In genomic region chr1:37294096-37294495, GRCh38 we compare ENCODE assay signal across 30 cellular contexts.
"Had no signal": no experiment of that assay in that cellular context is flagged by ENCODE, and none has a peak within 500 bp of the region (broad histone marks: within the 10 kb centered on the region; RNA-seq: fewer than 3 reads in every experiment).

No MANE protein-coding gene starts in this region.

- H3K4me3 Mint-ChIP-seq: activated CD4-positive, alpha-beta T cell treated with anti-CD3 and anti-CD28 coated beads for 36 hours; activated CD4-positive, alpha-beta T cell treated with anti-CD3 and anti-CD28 coated beads, Interleukin-2, amount 10 ng/mL, durations not matched to agents 7 days and 5 days; activated CD8-positive, alpha-beta T cell treated with anti-CD3 and anti-CD28 coated beads, Interleukin-2, amount 10 ng/mL, durations not matched to agents 7 days and 5 days; activated naive CD4-positive, alpha-beta T cell treated with anti-CD3 and anti-CD28 coated beads for 36 hours; activated T-cell treated with anti-CD3 and anti-CD28 coated beads, Interleukin-2, amount 50 U/mL, for 24 hours; T-helper 1 cell treated with Interleukin-12 subunit alpha and Interleukin-12 subunit beta and Interleukin-4 antibody, amounts not matched to agents 30 μg/mL and 1 μg/mL, for 36 hours; T-helper 2 cell treated with Interferon-gamma antibody and Interleukin-4, amounts not matched to agents 5 μg/mL and 100 μg/mL, for 36 hours; WTC11 had no signal

- H3K36me3 ChIP-seq: adrenal gland, brain microvascular endothelial cell, Peyer's patch, SJSA1 had no signal

- H3K27ac ChIP-seq: adrenal gland, brain microvascular endothelial cell, KMS-11, SJSA1 had no signal

- DNase-seq: activated CD4-positive, alpha-beta T cell treated with anti-CD3 and anti-CD28 coated beads for 36 hours; activated CD4-positive, alpha-beta T cell treated with anti-CD3 and anti-CD28 coated beads, Interleukin-2, amount 10 ng/mL, durations not matched to agents 7 days and 5 days; activated CD4-positive, alpha-beta T cell treated with anti-CD3 and anti-CD28 coated beads, Interleukin-2, amount 50 U/mL, for 48 hours; activated CD8-positive, alpha-beta T cell treated with anti-CD3 and anti-CD28 coated beads, Interleukin-2, amount 10 ng/mL, durations not matched to agents 7 days and 5 days; activated gamma-delta T cell treated with Interleukin-2 at 50 U/mL for 16 hours; activated naive CD4-positive, alpha-beta T cell treated with anti-CD3 and anti-CD28 coated beads for 36 hours; activated T-cell treated with anti-CD3 and anti-CD28 coated beads, Interleukin-2, amount 50 U/mL, for 24 hours; adrenal gland; brain microvascular endothelial cell; central memory CD4-positive, alpha-beta T cell; NCI-H1092 treated with DMSO at 0.1 percent for 48 hours; NCI-H187; NCI-H2029 treated with DMSO at 0.1 percent for 48 hours; NCI-H2107; NCI-H2171; NCI-H510A; NCI-H526 treated with DMSO at 0.1 percent for 48 hours; NCI-H82; PC-3; SHP77 treated with DMSO at 0.1 percent for 48 hours; SK-N-SH had no signal

- H3K9me3 Mint-ChIP-seq: activated CD4-positive, alpha-beta T cell treated with anti-CD3 and anti-CD28 coated beads, Interleukin-2, amount 10 ng/mL, durations not matched to agents 7 days and 5 days; activated naive CD4-positive, alpha-beta T cell treated with anti-CD3 and anti-CD28 coated beads for 36 hours; activated naive CD4-positive, alpha-beta T cell treated with anti-CD3 and anti-CD28 coated beads, Interleukin-2, amount 50 U/mL, for 72 hours; activated T-cell treated with anti-CD3 and anti-CD28 coated beads, Interleukin-2, amount 50 U/mL, for 24 hours; activated T-helper 2 cell treated with anti-CD3 and anti-CD28 coated beads, Interferon-gamma antibody, Interleukin-2, Interleukin-4, amounts not matched to agents 10 μg/mL and 5 μg/mL and 100 μg/mL, durations not matched to agents 14 hours and 24 hours and 36 hours; T-helper 1 cell treated with Interleukin-12 subunit alpha and Interleukin-12 subunit beta and Interleukin-4 antibody, amounts not matched to agents 30 μg/mL and 1 μg/mL, for 36 hours; T-helper 2 cell treated with Interferon-gamma antibody and Interleukin-4, amounts not matched to agents 5 μg/mL and 100 μg/mL, for 36 hours; WTC11 had no signal

- H3K4me2 ChIP-seq: KMS-11, SK-N-SH had no signal

- H3K9ac ChIP-seq: KMS-11, SK-N-SH had no signal

- H3K27ac Mint-ChIP-seq: activated CD4-positive, alpha-beta T cell treated with anti-CD3 and anti-CD28 coated beads for 36 hours; activated CD4-positive, alpha-beta T cell treated with anti-CD3 and anti-CD28 coated beads, Interleukin-2, amount 10 ng/mL, durations not matched to agents 7 days and 5 days; activated CD8-positive, alpha-beta T cell treated with anti-CD3 and anti-CD28 coated beads, Interleukin-2, amount 10 ng/mL, durations not matched to agents 7 days and 5 days; activated naive CD4-positive, alpha-beta T cell treated with anti-CD3 and anti-CD28 coated beads for 36 hours; activated naive CD4-positive, alpha-beta T cell treated with anti-CD3 and anti-CD28 coated beads, Interleukin-2, amount 50 U/mL, for 72 hours; activated T-cell treated with anti-CD3 and anti-CD28 coated beads, Interleukin-2, amount 50 U/mL, for 24 hours; activated T-helper 2 cell treated with anti-CD3 and anti-CD28 coated beads, Interferon-gamma antibody, Interleukin-2, Interleukin-4, amounts not matched to agents 10 μg/mL and 5 μg/mL and 100 μg/mL, durations not matched to agents 14 hours and 24 hours and 36 hours; T-helper 1 cell treated with Interleukin-12 subunit alpha and Interleukin-12 subunit beta and Interleukin-4 antibody, amounts not matched to agents 30 μg/mL and 1 μg/mL, for 36 hours; T-helper 2 cell treated with Interferon-gamma antibody and Interleukin-4, amounts not matched to agents 5 μg/mL and 100 μg/mL, for 36 hours; WTC11 had no signal

- H3K36me3 Mint-ChIP-seq: activated naive CD4-positive, alpha-beta T cell treated with anti-CD3 and anti-CD28 coated beads, Interleukin-2, amount 50 U/mL, for 72 hours; WTC11 had no signal

- ATAC-seq: activated CD4-positive, alpha-beta T cell treated with anti-CD3 and anti-CD28 coated beads for 36 hours; activated CD4-positive, CD25-positive, alpha-beta regulatory T cell treated with anti-CD3 and anti-CD28 coated beads, Interleukin-2, amount 50 U/mL, for 24 hours; activated CD8-positive, alpha-beta T cell treated with anti-CD3 and anti-CD28 coated beads, Interleukin-2, amount 10 ng/mL, durations not matched to agents 7 days and 5 days; activated naive CD4-positive, alpha-beta T cell treated with anti-CD3 and anti-CD28 coated beads, Interleukin-2, amount 50 U/mL, for 72 hours; PC-3; WTC11 had no signal

- H3K9me3 ChIP-seq: adrenal gland, Peyer's patch, SJSA1, SK-N-SH had no signal

- H3K4me3 ChIP-seq: adrenal gland, Peyer's patch, SJSA1 had no signal

- H3K27me3 ChIP-seq: brain microvascular endothelial cell, Peyer's patch, SJSA1 had no signal

- H3K4me1 ChIP-seq: adrenal gland, SJSA1 had no signal

- H3K4me1 Mint-ChIP-seq: activated CD4-positive, alpha-beta T cell treated with anti-CD3 and anti-CD28 coated beads, Interleukin-2, amount 10 ng/mL, durations not matched to agents 7 days and 5 days had no signal
